8 cellular contexts compared by ENCODE assay signal in the genomic region with DNA sequence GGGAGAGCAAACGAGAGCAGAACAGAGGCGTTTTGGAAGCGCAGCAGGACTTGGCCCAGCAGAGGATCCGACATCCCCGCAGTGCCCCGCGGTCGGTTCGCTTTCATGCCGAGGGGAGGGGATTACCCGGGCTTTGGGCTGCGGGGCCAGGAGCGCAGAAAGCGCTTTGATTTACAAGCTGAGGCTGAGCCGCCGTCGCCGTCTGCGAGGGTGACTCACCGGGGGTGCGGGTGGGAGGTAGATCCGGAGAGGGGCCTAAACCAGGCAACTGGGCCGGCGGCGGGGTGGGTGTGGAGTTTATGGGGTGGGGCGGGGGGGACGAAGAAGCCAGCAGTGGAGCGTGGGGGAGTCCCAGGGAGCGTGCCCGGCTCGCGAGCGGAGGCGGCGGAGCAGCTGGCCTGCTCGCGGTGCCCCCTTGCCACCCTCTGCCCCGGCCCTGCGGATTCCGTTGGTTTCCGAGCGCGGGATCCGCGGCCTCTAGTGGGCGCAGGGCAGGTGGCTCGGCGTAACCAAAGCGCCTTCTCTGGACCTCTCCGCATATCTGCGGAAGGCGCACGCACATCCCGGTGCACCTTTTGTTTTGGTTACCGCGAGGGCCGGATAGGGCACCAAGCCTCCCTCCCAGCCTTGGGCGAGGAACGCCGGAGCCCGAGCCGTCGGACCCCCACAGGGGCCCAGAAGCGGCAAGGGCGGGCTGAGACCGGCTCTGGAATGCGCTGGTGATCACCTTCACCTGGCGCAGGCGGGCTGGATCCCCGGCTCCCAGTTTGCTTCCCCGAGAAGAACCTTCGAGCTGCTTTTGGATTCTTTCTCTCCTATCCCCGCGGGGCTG. TPM values are rescaled to one million over a fixed set of nuclear protein-coding genes. Genes with fewer than 3 reads are reported as not detected.
DNase-seq lines count a peak whose midpoint lies in the region; ATAC-seq and TF ChIP-seq lines count a peak whose summit lies in the region.

No MANE protein-coding gene starts in this region.

- no TSS peak for BruUV-seq in Calu3 (replicated peaks; lab: Mats Ljungman, UMichigan)

- H3K27ac Mint-ChIP-seq in Calu3 (ENCODE audit: unreplicated experiment): peak overlapping the region; percentile 36

- no peaks in the 10 kb centered on the region for H3K9me3 Mint-ChIP-seq in Calu3 (ENCODE audit: low read depth, unreplicated experiment)

- H3K4me3 Mint-ChIP-seq in Calu3 (ENCODE audit: low read depth, unreplicated experiment): peak overlapping the region; percentile 92

- CTCF ChIA-PET in Calu3 (lab: Charles Lee): interaction anchor here (0.6 to 1.4 kb wide), 5 partner anchors 41 to 259 kb away, joined by 3 to 4 read pairs (median 3); a partner anchor contains a TSS

- TF ChIP-seq CTCF in Calu3 (IDR thresholded peaks at IDR 0.05; ENCODE audit: unreplicated experiment) (no peak), WI38 (IDR thresholded peaks at IDR 0.05; ENCODE audit: low read depth, low read length) (peak; percentile 41)

- peaks cover 11% of the 10 kb centered on the region for H3K4me1 Mint-ChIP-seq in Calu3 (ENCODE audit: low read depth, unreplicated experiment)

- peak overlapping the region; percentile 93 for H3K4me3 ChIP-seq in WI38 (ENCODE audit: low read depth, low read length)

- peaks cover 40% of the 10 kb centered on the region for H3K36me3 Mint-ChIP-seq in Calu3 (ENCODE audit: insufficient read depth, unreplicated experiment)

- ATAC-seq in HG03159 (IDR thresholded peaks at IDR 0.05; ENCODE audit: unreplicated experiment) (no peak), HG03342 (IDR thresholded peaks at IDR 0.05; ENCODE audit: unreplicated experiment) (no peak)

- intact Hi-C loops in Calu3 (cut with micrococcal nuclease; ENCODE audit: unreplicated experiment): loop anchor here (5.0 kb wide), 6 partner anchors 41 to 531 kb away; no protein-coding TSS in a partner anchor

- DNase-seq in Calu3: peak; percentile 76
- DNase-seq in HT1080 (ENCODE audit: low read depth): peak; percentile 60
- peak; percentile 52 for DNase-seq in cerebellar cortex (ENCODE audit: low spot score)
- peak; percentile 79 for DNase-seq in left kidney (ENCODE audit: low read depth, low spot score)
- peak; percentile 8 to 63 (median 24) for DNase-seq in stimulated activated CD4-positive, alpha-beta T cell treated with anti-CD3 and anti-CD28 coated beads, TNF-alpha, amount 100 ng/mL, for 24 hours (ENCODE audit: low read depth in 3 of 3)

- H3K27me3 Mint-ChIP-seq in Calu3 (ENCODE audit: unreplicated experiment): no peaks in the 10 kb centered on the region

RNA-seq across cellular contexts. Expression of a gene that starts 2.6 kb away (rescaled TPM):
- 20.9 and 22.8 TPM in 2 replicates for total RNA-seq in Calu3 (2022)
- 20.7 and 31.6 TPM in 2 replicates for total RNA-seq in HT1080 (2014; rRNA removed; shearing (Covaris generic))
- polyA plus RNA-seq in HT1080 (2015; cell fraction: cytosol; rRNA removed): 13.2 and 15.2 TPM in 2 replicates
- polyA plus RNA-seq in HT1080 (2015; cell fraction: nucleus; rRNA removed): 18.4 and 24.3 TPM in 2 replicates

RNA-seq across cellular contexts. Expression of a gene that starts 13.0 kb away (rescaled TPM):
- total RNA-seq in Calu3 (2022): 44.6 and 48.0 TPM in 2 replicates
- total RNA-seq in HT1080 (2014; rRNA removed; shearing (Covaris generic)): 66.9 and 75.2 TPM in 2 replicates
- polyA plus RNA-seq in HT1080 (2015; cell fraction: cytosol; rRNA removed): 54.4 and 65.0 TPM in 2 replicates
- polyA plus RNA-seq in HT1080 (2015; cell fraction: nucleus; rRNA removed): 41.0 and 43.5 TPM in 2 replicates

Comparison
In these comparisons a context has a peak if more than half of its experiments do, and no peak if none do; other contexts are left out.
1. DNase-seq: peak in every context shown above with its lines; median percentile 79 in left kidney; 76 in Calu3; 60 in HT1080; 52 in cerebellar cortex; 24 in stimulated activated CD4-positive, alpha-beta T cell treated with anti-CD3 and anti-CD28 coated beads, TNF-alpha, amount 100 ng/mL, for 24 hours.